ENCODE assay signal across 19 cellular contexts in the genomic region with DNA sequence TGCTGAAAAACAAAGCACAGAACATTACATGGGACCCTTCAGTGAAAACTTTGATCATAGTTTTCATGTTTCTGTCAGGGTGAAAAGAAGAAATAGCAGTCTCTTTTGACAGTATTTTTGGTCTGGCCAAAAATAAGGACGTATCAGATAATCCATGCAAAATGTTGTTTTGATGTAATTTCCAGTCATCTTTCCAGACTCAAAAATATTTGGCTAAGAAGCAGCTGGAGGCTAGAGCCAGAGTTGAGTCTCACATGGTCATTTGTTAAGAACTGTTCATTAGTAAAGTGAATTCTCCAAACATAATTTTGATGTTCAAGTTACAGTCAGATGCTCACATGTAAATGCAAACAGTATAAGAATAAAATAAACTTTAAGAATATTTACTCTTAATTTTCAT.
A peak's percentile ranks its signal among the peaks of the same experiment; 100 is the strongest.
DNase-seq lines count a peak whose midpoint lies in the region; ATAC-seq and TF ChIP-seq lines count a peak whose summit lies in the region.
"Had no signal": no experiment of that assay in that cellular context is flagged by ENCODE, and none has a peak within 500 bp of the region (broad histone marks: within the 10 kb centered on the region; RNA-seq: fewer than 3 reads in every experiment).

No MANE protein-coding gene starts in this region.

- no peak for TF ChIP-seq EP300 in sigmoid colon (IDR thresholded peaks at IDR 0.05)

- H3K27ac ChIP-seq in sigmoid colon, result peak overlapping the region; percentile 45 to 85 (median 79)
- H3K27ac ChIP-seq in osteoblast (ENCODE audit: low read depth, low read length), result no peak overlapping the region

- no peak overlapping the region for H3K4me2 ChIP-seq in osteoblast (ENCODE audit: insufficient read depth, low read length)

- 67 to 78% methylated on average over 1 of the region's 1 CpG for WGBS in sigmoid colon, 2 donors

- no peaks in the 10 kb centered on the region for H3K27me3 ChIP-seq in sigmoid colon
- H3K27me3 ChIP-seq in osteoblast (ENCODE audit: insufficient read depth, low read length), result no peaks in the 10 kb centered on the region

- no peaks in the 10 kb centered on the region for H4K20me1 ChIP-seq in osteoblast (ENCODE audit: insufficient read depth, low read length)

- H3K4me3 ChIP-seq in sigmoid colon (no peak overlapping the region), osteoblast (ENCODE audit: insufficient read depth, low read length) (no peak overlapping the region)

- CTCF ChIA-PET in GM10248 (lab: Yijun Ruan, JAX), result no interaction called here

- intact Hi-C loops in Right ventricle myocardium superior (cut with DNase I) (no loop called here), cardiac septum (cut with DNase I) (loop anchor here (5.0 to 10.0 kb wide), 3 partner anchors 316 to 561 kb away; a partner anchor contains a TSS), left ventricle myocardium superior (cut with micrococcal nuclease) (no loop called here), sigmoid colon (cut with DNase I) (loop anchor here (10.0 kb wide), 2 partner anchors 309 to 451 kb away; no protein-coding TSS in a partner anchor)

- H2AFZ ChIP-seq in osteoblast (ENCODE audit: low read length), result no peak overlapping the region

- ATAC-seq in Right ventricle myocardium superior (ENCODE audit: poor library complexity) (peak; percentile 43), left ventricle myocardium superior (peak; percentile 59), HG03135 (IDR thresholded peaks at IDR 0.05; ENCODE audit: unreplicated experiment) (no peak)
- ATAC-seq: activated CD8-positive, alpha-beta memory T cell treated with anti-CD3 and anti-CD28 coated beads, Interleukin-2, amount 10 ng/mL, durations not matched to agents 7 days and 5 days; esophagus mucosa had no signal

- DNase-seq in Right ventricle myocardium superior (no peak), cardiac septum (ENCODE audit: low spot score) (no peak), left ventricle myocardium superior (no peak), sigmoid colon (no peak), GM10248 (ENCODE audit: extremely low spot score) (no peak), CD1c-positive myeloid dendritic cell (ENCODE audit: extremely low spot score) (no peak), osteoblast (ENCODE audit: insufficient read length, low spot score, missing footprints) (no peak)
- DNase-seq: activated CD4-positive, CD25-positive, alpha-beta regulatory T cell; activated CD8-positive, alpha-beta memory T cell treated with anti-CD3 and anti-CD28 coated beads, Interleukin-2, amount 10 ng/mL, durations not matched to agents 7 days and 5 days; activated gamma-delta T cell treated with Interleukin-2 at 50 U/mL for 16 hours; CD4-positive, alpha-beta T cell; DMS79; MM.1S; naive B cell; NCI-H187; SIG-M5; substantia nigra had no signal

- peaks cover 0 to 31% (median 28%) of the 10 kb centered on the region in 4 donors for H3K4me1 ChIP-seq in sigmoid colon
- H3K4me1 ChIP-seq in osteoblast (ENCODE audit: insufficient read depth, low read length), result peaks cover 16% of the 10 kb centered on the region

- no peaks in the 10 kb centered on the region for H3K79me2 ChIP-seq in osteoblast (ENCODE audit: insufficient read depth, low read length)

- TF ChIP-seq POLR2A in sigmoid colon (IDR thresholded peaks at IDR 0.05), result no peak

- no peak for TF ChIP-seq CTCF in sigmoid colon (IDR thresholded peaks at IDR 0.05)
- no peak for TF ChIP-seq CTCF in GM10248 (IDR thresholded peaks at IDR 0.05; ENCODE audit: control extremely low read depth, extremely low read depth, low read depth, missing control alignments)
- no peak for TF ChIP-seq CTCF in osteoblast (IDR thresholded peaks at IDR 0.05; ENCODE audit: extremely low read depth, low read depth, low read length)

- POLR2A ChIA-PET in GM10248 (lab: Yijun Ruan, JAX), result no interaction called here

- H3K9me3 ChIP-seq in sigmoid colon (no peaks in the 10 kb centered on the region), osteoblast (ENCODE audit: low read depth, low read length) (no peaks in the 10 kb centered on the region)

- H3K36me3 ChIP-seq in sigmoid colon (no peaks in the 10 kb centered on the region), osteoblast (ENCODE audit: insufficient read depth, low read length) (no peaks in the 10 kb centered on the region)

Comparison
In these comparisons a context has a peak if more than half of its experiments do, and no peak if none do; other contexts are left out.
1. intact Hi-C loops: an anchor here in cardiac septum (5.0 to 10.0 kb wide) and sigmoid colon (10.0 kb wide); none called in Right ventricle myocardium superior and left ventricle myocardium superior.